In the genomic region with DNA sequence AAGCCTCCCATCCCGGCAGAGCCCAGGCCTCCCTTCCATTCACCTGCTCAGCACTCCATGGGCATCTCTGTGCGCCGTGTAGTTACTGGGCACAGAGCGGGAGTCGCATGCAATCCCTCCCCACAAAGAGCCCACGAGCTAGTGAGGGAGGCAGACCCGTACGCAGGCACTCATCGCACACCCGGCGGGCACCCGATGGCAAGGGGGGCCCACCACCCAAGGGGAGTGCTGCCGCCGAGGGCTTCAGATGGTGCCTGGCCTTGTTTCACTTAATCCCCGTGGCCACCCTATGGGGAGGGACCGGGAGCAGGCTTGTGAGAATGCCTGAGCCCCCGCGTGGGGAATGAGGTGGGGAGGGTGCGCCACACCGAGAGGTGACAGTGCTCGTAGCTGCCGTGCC, we compare ENCODE assay signal across 13 cellular contexts.
"Had no signal": no experiment of that assay in that cellular context is flagged by ENCODE, and none has a peak within 500 bp of the region (broad histone marks: within the 10 kb centered on the region; RNA-seq: fewer than 3 reads in every experiment).

No MANE protein-coding gene starts in this region.

- H3K9me3 Mint-ChIP-seq: activated naive CD4-positive, alpha-beta T cell treated with anti-CD3 and anti-CD28 coated beads, Interleukin-2, amount 10 ng/mL, durations not matched to agents 7 days and 5 days; activated T-helper 2 cell treated with anti-CD3 and anti-CD28 coated beads, Interferon-gamma antibody, Interleukin-2, Interleukin-4, amounts not matched to agents 10 μg/mL and 5 μg/mL and 100 μg/mL, durations not matched to agents 14 hours and 24 hours and 36 hours; memory B cell; natural killer cell treated with Interleukin-12 subunit alpha and Interleukin-12 subunit beta and Interleukin-15 and Interleukin-18, amount 100 ng/mL, for 72 hours had no signal

- H3K36me3 ChIP-seq: ovary had no signal

- H3K4me3 Mint-ChIP-seq: activated naive CD4-positive, alpha-beta T cell treated with anti-CD3 and anti-CD28 coated beads, Interleukin-2, amount 10 ng/mL, durations not matched to agents 7 days and 5 days; memory B cell; natural killer cell treated with Interleukin-12 subunit alpha and Interleukin-12 subunit beta and Interleukin-15 and Interleukin-18, amount 100 ng/mL, for 72 hours had no signal

- H3K4me3 ChIP-seq: gastroesophageal sphincter, left lung, ovary had no signal

- H3K9me3 ChIP-seq: gastroesophageal sphincter, left lung, ovary had no signal

- DNase-seq: activated naive CD4-positive, alpha-beta T cell treated with anti-CD3 and anti-CD28 coated beads, Interleukin-2, amount 10 ng/mL, durations not matched to agents 7 days and 5 days; left lung; ovary; stimulated activated naive CD8-positive, alpha-beta T cell treated with anti-CD3 and anti-CD28 coated beads, Interleukin-15, Interleukin-2, amounts not matched to agents 100 U/mL and 50 U/mL, for 24 hours; SW 1271; trophoblast cell had no signal

- H3K27ac Mint-ChIP-seq: activated naive CD4-positive, alpha-beta T cell treated with anti-CD3 and anti-CD28 coated beads, Interleukin-2, amount 10 ng/mL, durations not matched to agents 7 days and 5 days; activated T-helper 2 cell treated with anti-CD3 and anti-CD28 coated beads, Interferon-gamma antibody, Interleukin-2, Interleukin-4, amounts not matched to agents 10 μg/mL and 5 μg/mL and 100 μg/mL, durations not matched to agents 14 hours and 24 hours and 36 hours; natural killer cell treated with Interleukin-12 subunit alpha and Interleukin-12 subunit beta and Interleukin-15 and Interleukin-18, amount 100 ng/mL, for 72 hours had no signal

- H3K27me3 ChIP-seq: gastroesophageal sphincter, left lung, ovary had no signal

- FAIRE-seq: colon, endometrium, keratinocyte had no signal

- H3K36me3 Mint-ChIP-seq: memory B cell; natural killer cell treated with Interleukin-12 subunit alpha and Interleukin-12 subunit beta and Interleukin-15 and Interleukin-18, amount 100 ng/mL, for 72 hours had no signal

- ATAC-seq: gastroesophageal sphincter; stimulated activated naive CD8-positive, alpha-beta T cell treated with anti-CD3 and anti-CD28 coated beads, Interleukin-15, Interleukin-2, amounts not matched to agents 100 U/mL and 50 U/mL, for 24 hours had no signal

- H3K27ac ChIP-seq: left lung, ovary had no signal
